ENCODE assay signal across 8 cellular contexts in genomic region chr20:38649275-38649891, GRCh38. TPM values are rescaled to one million over a fixed set of nuclear protein-coding genes. Genes with fewer than 3 reads are reported as not detected.
DNase-seq lines count a peak whose midpoint lies in the region; ATAC-seq and TF ChIP-seq lines count a peak whose summit lies in the region.

No MANE protein-coding gene starts in this region.

- H3K27ac ChIP-seq in gastrocnemius medialis (no peak overlapping the region), trophoblast cell (ENCODE audit: low read depth, low read length) (no peak overlapping the region), tibial nerve (no peak overlapping the region)

- H3K4me2 ChIP-seq in trophoblast cell (ENCODE audit: low read length), result no peak overlapping the region

- no CpG with 5 or more reads among the region's 10 CpGs for WGBS in trophoblast cell (ENCODE audit: extremely low coverage, insufficient coverage, insufficient read length)
- 23 to 29% methylated on average over 10 of the region's 10 CpGs for WGBS in tibial nerve, 2 donors

- no peak for TF ChIP-seq POLR2A in gastrocnemius medialis (IDR thresholded peaks at IDR 0.05)
- TF ChIP-seq POLR2A in tibial nerve (IDR thresholded peaks at IDR 0.05), result no peak

- no peak overlapping the region for H2AK5ac ChIP-seq in trophoblast cell (ENCODE audit: low read length)

- no peak for TF ChIP-seq CTCF in gastrocnemius medialis (IDR thresholded peaks at IDR 0.05 in 4 of 5, conservative IDR thresholded peaks at IDR 0.05 in 1 of 5)
- no peak for TF ChIP-seq CTCF in tibial nerve (IDR thresholded peaks at IDR 0.05)

- peak; percentile 18 for DNase-seq in NOMO-1 treated with DMSO at 0.1 percent for 48 hours (lab: John Stamatoyannopoulos, UW; ENCODE audit: unreplicated experiment)
- no peak for DNase-seq in NOMO-1 treated with dmso at 0.1 percent for 144 hours (lab: John Stamatoyannopoulos, UW; ENCODE audit: unreplicated experiment)
- peak; percentile 67 for DNase-seq in NCI-H146 (lab: John Stamatoyannopoulos, UW)
- DNase-seq in astrocyte of the hippocampus (ENCODE audit: low read depth, low spot score), result peak; percentile 42
- DNase-seq in midbrain (lab: John Stamatoyannopoulos, UW), result peak; percentile 25
- DNase-seq in gastrocnemius medialis, result no peak
- no peak for DNase-seq in trophoblast cell
- DNase-seq in tibial nerve (ENCODE audit: low spot score in 2 of 2), result no peak

- TF ChIP-seq EP300 in tibial nerve (IDR thresholded peaks at IDR 0.05), result no peak

- H3K36me3 ChIP-seq in gastrocnemius medialis (no peaks in the 10 kb centered on the region), trophoblast cell (ENCODE audit: control insufficient read depth in 1 of 2, insufficient read depth in 2 of 2, low read length in 2 of 2) (peaks cover 4 to 5% of the 10 kb centered on the region in 2 experiments), tibial nerve (no peaks in the 10 kb centered on the region)

- no peaks in the 10 kb centered on the region for H3K79me1 ChIP-seq in trophoblast cell (ENCODE audit: low read length)

- H3K79me2 ChIP-seq in trophoblast cell (ENCODE audit: control insufficient read depth, insufficient read depth, low read length, poor library complexity), result no peaks in the 10 kb centered on the region

- no peak overlapping the region for H4K12ac ChIP-seq in trophoblast cell (ENCODE audit: low read depth, low read length)

- in situ Hi-C loops in gastrocnemius medialis (cut with MboI; ENCODE audit: low sequenced_read_pairs in 4 of 4), result loop anchor here in 2 of 4 donors (10.0 to 25.0 kb wide), 3 partner anchors 85 to 238 kb away; no protein-coding TSS in a partner anchor

- H3K4me1 ChIP-seq in gastrocnemius medialis (peaks cover 0 to 7% of the 10 kb centered on the region in 2 donors), trophoblast cell (ENCODE audit: control insufficient read depth in 1 of 2, insufficient read depth in 2 of 2, low read length in 2 of 2) (no peaks in the 10 kb centered on the region), tibial nerve (peaks cover 0 to 9% (median 2%) of the 10 kb centered on the region in 4 donors)

- intact Hi-C loops in gastrocnemius medialis (cut with DNase I; ENCODE audit: low total_unique reads), result loop anchor here (5.0 to 10.0 kb wide), 2 partner anchors 83 to 245 kb away; no protein-coding TSS in a partner anchor

- H3K14ac ChIP-seq in trophoblast cell (ENCODE audit: low read length), result no peak overlapping the region

- H3K4me3 ChIP-seq in gastrocnemius medialis (no peak overlapping the region), trophoblast cell (ENCODE audit: low read depth, low read length) (no peak overlapping the region), tibial nerve (no peak overlapping the region)

- ATAC-seq in gastrocnemius medialis, result no peak

- H3K4ac ChIP-seq in trophoblast cell (ENCODE audit: low read depth, low read length), result no peak overlapping the region

- H4K8ac ChIP-seq in trophoblast cell (ENCODE audit: low read depth, low read length), result no peak overlapping the region

- no peak overlapping the region for H3K9ac ChIP-seq in trophoblast cell (ENCODE audit: low read length)

- no peak overlapping the region for H2BK120ac ChIP-seq in trophoblast cell (ENCODE audit: insufficient read depth, low read length, poor library complexity)

- H2BK12ac ChIP-seq in trophoblast cell (ENCODE audit: low read length), result no peak overlapping the region

- H4K91ac ChIP-seq in trophoblast cell (ENCODE audit: low read depth, low read length), result no peak overlapping the region

- H3K9me3 ChIP-seq in gastrocnemius medialis, result no peaks in the 10 kb centered on the region
- H3K9me3 ChIP-seq in trophoblast cell (ENCODE audit: insufficient read depth, low read depth, low read length), result peaks cover 3% of the 10 kb centered on the region
- no peaks in the 10 kb centered on the region for H3K9me3 ChIP-seq in tibial nerve

- no peak overlapping the region for H2AFZ ChIP-seq in trophoblast cell (ENCODE audit: insufficient read depth, low read length, poor library complexity)

- H3K27me3 ChIP-seq in gastrocnemius medialis (peaks cover 15 to 21% (median 20%) of the 10 kb centered on the region in 3 donors), trophoblast cell (ENCODE audit: insufficient read depth, low read length) (peaks cover 3% of the 10 kb centered on the region), tibial nerve (peaks cover 0 to 68% of the 10 kb centered on the region in 2 donors)

- no peak overlapping the region for H3K23ac ChIP-seq in trophoblast cell (ENCODE audit: low read length)

- H3K18ac ChIP-seq in trophoblast cell (ENCODE audit: low read length), result no peak overlapping the region

- no peak overlapping the region for H2BK5ac ChIP-seq in trophoblast cell (ENCODE audit: low read depth, low read length, poor library complexity)

RNA-seq across cellular contexts. Expression of gene ARHGAP40, which starts 47.8 kb away (rescaled TPM):
- not detected for total RNA-seq in gastrocnemius medialis
- 5.5 and 5.7 TPM in 2 replicates for polyA plus RNA-seq in trophoblast cell (2013)
- total RNA-seq in tibial nerve, result not detected

Comparison
In these comparisons a context has a peak if more than half of its experiments do, and no peak if none do; other contexts are left out.
1. DNase-seq: peak in NOMO-1 treated with DMSO at 0.1 percent for 48 hours (single experiment), NCI-H146 (single experiment), astrocyte of the hippocampus (single experiment) and midbrain (single experiment); none in NOMO-1 treated with dmso at 0.1 percent for 144 hours (single experiment), gastrocnemius medialis (0 of 2), trophoblast cell (0 of 2) and tibial nerve (0 of 2).